In genomic region chr13:33275916-33276315, GRCh38 we compare ENCODE assay signal across 19 cellular contexts. TPM values are rescaled to one million over a fixed set of nuclear protein-coding genes. Genes with fewer than 3 reads are reported as not detected.
DNase-seq lines count a peak whose midpoint lies in the region; ATAC-seq and TF ChIP-seq lines count a peak whose summit lies in the region.
"Had no signal": no experiment of that assay in that cellular context is flagged by ENCODE, and none has a peak within 500 bp of the region (broad histone marks: within the 10 kb centered on the region; RNA-seq: fewer than 3 reads in every experiment).

No MANE protein-coding gene starts in this region.

- no peaks in the 10 kb centered on the region for H3K36me3 Mint-ChIP-seq in glutamatergic neuron (ENCODE audit: unreplicated experiment)
- no peaks in the 10 kb centered on the region for H3K36me3 Mint-ChIP-seq in activated T-cell treated with anti-CD3 and anti-CD28 coated beads, Interleukin-2, amount 50 U/mL, for 72 hours (ENCODE audit: insufficient read depth in 2 of 2)
- H3K36me3 Mint-ChIP-seq: neural progenitor cell had no signal

- H3K4me3 Mint-ChIP-seq in glutamatergic neuron (ENCODE audit: unreplicated experiment) = no peak overlapping the region
- H3K4me3 Mint-ChIP-seq in activated T-cell treated with anti-CD3 and anti-CD28 coated beads, Interleukin-2, amount 50 U/mL, for 72 hours = no peak overlapping the region
- H3K4me3 Mint-ChIP-seq: B cell, GM23338, neural progenitor cell had no signal

- H3K4me1 ChIP-seq in adipocyte (ENCODE audit: control insufficient read depth, insufficient read depth, low read length) (peaks cover 80% of the 10 kb centered on the region), subcutaneous abdominal adipose tissue (ENCODE audit: control insufficient read depth in 5 of 5, insufficient read depth in 5 of 5, low read length in 5 of 5) (peaks cover 8 to 69% (median 57%) of the 10 kb centered on the region in 5 donors)
- H3K4me1 ChIP-seq: neural progenitor cell had no signal

- DNase-seq in GM03348 (ENCODE audit: low spot score) = peak; percentile 47
- no peak for DNase-seq in adipocyte (ENCODE audit: low read depth)
- peak; percentile 10 for DNase-seq in kidney glomerular epithelial cell (lab: John Stamatoyannopoulos, UW)
- no peak for DNase-seq in glutamatergic neuron
- DNase-seq in iPS-NIHi11 (ENCODE audit: low spot score) = no peak
- no peak for DNase-seq in activated T-cell treated with anti-CD3 and anti-CD28 coated beads, Interleukin-2, amount 50 U/mL, for 72 hours
- DNase-seq: activated CD4-positive, alpha-beta T cell treated with anti-CD3 and anti-CD28 coated beads for 1 hour; activated gamma-delta T cell; MV-4-11; NCI-H1930; NCI-H524; right cardiac atrium; stimulated activated CD4-positive, alpha-beta T cell treated with anti-CD3 and anti-CD28 coated beads, Interleukin-1b, Interleukin-23, amount 100 ng/mL, for 48 hours had no signal

- H3K27ac ChIP-seq in subcutaneous abdominal adipose tissue (ENCODE audit: low read depth, low read length) = peak overlapping the region; percentile 98
- H3K27ac ChIP-seq: neural progenitor cell, SJSA1 had no signal

- peak overlapping the region; percentile 33 for H3K4me3 ChIP-seq in adipocyte (ENCODE audit: low read length)
- H3K4me3 ChIP-seq in subcutaneous abdominal adipose tissue (ENCODE audit: low read depth in 1 of 5, low read length in 5 of 5) = no peak overlapping the region
- H3K4me3 ChIP-seq: GM23338, neural progenitor cell, SJSA1 had no signal

- ATAC-seq in HG02763 (IDR thresholded peaks at IDR 0.05; ENCODE audit: unreplicated experiment) = no peak
- ATAC-seq in activated T-cell treated with anti-CD3 and anti-CD28 coated beads, Interleukin-2, amount 50 U/mL, for 72 hours (replicated peaks in 1 of 2) = no peak
- ATAC-seq: GM23338 had no signal

- peaks cover 9% of the 10 kb centered on the region for H3K4me1 Mint-ChIP-seq in glutamatergic neuron (ENCODE audit: low read depth, unreplicated experiment)
- no peaks in the 10 kb centered on the region for H3K4me1 Mint-ChIP-seq in activated T-cell treated with anti-CD3 and anti-CD28 coated beads, Interleukin-2, amount 50 U/mL, for 72 hours (ENCODE audit: low read depth)
- H3K4me1 Mint-ChIP-seq: B cell, neural progenitor cell had no signal

- H3K9me3 ChIP-seq in adipocyte (ENCODE audit: control insufficient read depth, low read length) (no peaks in the 10 kb centered on the region), subcutaneous abdominal adipose tissue (ENCODE audit: control insufficient read depth in 5 of 5, low read length in 5 of 5) (no peaks in the 10 kb centered on the region)
- H3K9me3 ChIP-seq: SJSA1 had no signal

- no peak for TF ChIP-seq CTCF in glutamatergic neuron (IDR thresholded peaks at IDR 0.05; ENCODE audit: partially characterized antibody, unreplicated experiment)

- H3K9ac ChIP-seq in adipocyte (ENCODE audit: low read length) = no peak overlapping the region
- no peak overlapping the region for H3K9ac ChIP-seq in subcutaneous abdominal adipose tissue (ENCODE audit: low read length in 5 of 5)
- H3K9ac ChIP-seq: neural progenitor cell had no signal

- H3K9me3 Mint-ChIP-seq in glutamatergic neuron (ENCODE audit: unreplicated experiment) = no peaks in the 10 kb centered on the region
- H3K9me3 Mint-ChIP-seq in activated T-cell treated with anti-CD3 and anti-CD28 coated beads, Interleukin-2, amount 50 U/mL, for 72 hours = no peaks in the 10 kb centered on the region
- H3K9me3 Mint-ChIP-seq: GM23338, neural progenitor cell had no signal

- H3K27ac Mint-ChIP-seq in glutamatergic neuron (ENCODE audit: unreplicated experiment) = no peak overlapping the region
- no peak overlapping the region for H3K27ac Mint-ChIP-seq in activated T-cell treated with anti-CD3 and anti-CD28 coated beads, Interleukin-2, amount 50 U/mL, for 72 hours
- H3K27ac Mint-ChIP-seq: B cell, GM23338, neural progenitor cell had no signal

- no peaks in the 10 kb centered on the region for H3K27me3 Mint-ChIP-seq in glutamatergic neuron (ENCODE audit: unreplicated experiment)
- peaks cover 25% of the 10 kb centered on the region for H3K27me3 Mint-ChIP-seq in activated T-cell treated with anti-CD3 and anti-CD28 coated beads, Interleukin-2, amount 50 U/mL, for 72 hours (ENCODE audit: low read depth)

- H3K27me3 ChIP-seq in adipocyte (replicated peaks; ENCODE audit: control insufficient read depth, insufficient read depth, low read length) (no peaks in the 10 kb centered on the region), subcutaneous abdominal adipose tissue (ENCODE audit: control insufficient read depth in 5 of 5, insufficient read depth in 4 of 5, low read length in 5 of 5) (no peaks in the 10 kb centered on the region)
- H3K27me3 ChIP-seq: neural progenitor cell, SJSA1 had no signal

- H3K36me3 ChIP-seq in adipocyte (ENCODE audit: control insufficient read depth, insufficient read depth, low read length, severe bottlenecking) (no peaks in the 10 kb centered on the region), subcutaneous abdominal adipose tissue (ENCODE audit: control insufficient read depth in 5 of 5, insufficient read depth in 5 of 5, low read length in 5 of 5) (no peaks in the 10 kb centered on the region)
- H3K36me3 ChIP-seq: neural progenitor cell had no signal

RNA-seq across cellular contexts. Expression of gene STARD13, which starts 9.6 kb away (rescaled TPM):
- 36.4 TPM for total RNA-seq in glutamatergic neuron (ENCODE audit: unreplicated experiment)
- total RNA-seq in activated T-cell treated with anti-CD3 and anti-CD28 coated beads, Interleukin-2, amount 50 U/mL, for 72 hours = 1 to 10 TPM in 1 of 2 donors, under 1 TPM in 1; 0.50 to 1.4 TPM

Comparison
In these comparisons a context has a peak if more than half of its experiments do, and no peak if none do; other contexts are left out.
1. DNase-seq: peak in GM03348 (single experiment) and kidney glomerular epithelial cell (single experiment); none in adipocyte (single experiment), glutamatergic neuron (single experiment), iPS-NIHi11 (single experiment) and activated T-cell treated with anti-CD3 and anti-CD28 coated beads, Interleukin-2, amount 50 U/mL, for 72 hours (0 of 2).
2. RNA of gene STARD13, which starts 9.6 kb away (total RNA-seq): 36.4 TPM in glutamatergic neuron (single experiment); 0.50 to 1.4 TPM in activated T-cell treated with anti-CD3 and anti-CD28 coated beads, Interleukin-2, amount 50 U/mL, for 72 hours; every median in the first group is over 10 times any median in the second.